11 cellular contexts compared by ENCODE assay signal in genomic region chr11:31655483-31655882, GRCh38.
DNase-seq lines count a peak whose midpoint lies in the region; ATAC-seq, FAIRE-seq and TF ChIP-seq lines count a peak whose summit lies in the region.
"Had no signal": no experiment of that assay in that cellular context is flagged by ENCODE, and none has a peak within 500 bp of the region (broad histone marks: within the 10 kb centered on the region; RNA-seq: fewer than 3 reads in every experiment).

No MANE protein-coding gene starts in this region.

- no peak overlapping the region for H3K4me3 ChIP-seq in AG04449 (ENCODE audit: low read depth, low read length)

- H3K27me3 Mint-ChIP-seq in T-helper 17 cell = no peaks in the 10 kb centered on the region

- POLR2A ChIA-PET in AG04449 (lab: Yijun Ruan, JAX) = interaction anchor here (0.9 kb wide), 1 partner anchor 14 kb away, joined by 3 read pairs; no protein-coding TSS in a partner anchor

- no peak overlapping the region for H3K4me3 Mint-ChIP-seq in T-helper 17 cell

- no peak for FAIRE-seq in D721Med (lab: Jason Lieb, UNC)

- H3K36me3 Mint-ChIP-seq in T-helper 17 cell (ENCODE audit: low read depth) = peaks cover 6% of the 10 kb centered on the region

- TF ChIP-seq CTCF in AG04449 (IDR thresholded peaks at IDR 0.05; ENCODE audit: insufficient read depth, low read length, missing control alignments) = no peak
- TF ChIP-seq CTCF in D721Med (IDR thresholded peaks at IDR 0.05; ENCODE audit: insufficient read depth, missing control alignments) = no peak

- no peak for ATAC-seq in T-helper 17 cell
- no peak for ATAC-seq in HG03469 (IDR thresholded peaks at IDR 0.05; ENCODE audit: unreplicated experiment)

- H3K9me3 ChIP-seq in T-helper 17 cell (ENCODE audit: control insufficient read depth, low read length, poor library complexity, severe bottlenecking) = no peaks in the 10 kb centered on the region

- DNase-seq in AG04449 (ENCODE audit: low read depth, low spot score) = peak; percentile 65
- peak; percentile 84 for DNase-seq in HS-27A (ENCODE audit: low read depth)
- DNase-seq in amniotic epithelial cell (ENCODE audit: low read depth) = peak; percentile 84
- DNase-seq in islet precursor cell = peak; percentile 54
- no peak for DNase-seq in T-helper 17 cell
- DNase-seq in mesenteric fat pad (ENCODE audit: low spot score) = no peak
- DNase-seq in D721Med (ENCODE audit: insufficient read length, low spot score) = no peak
- DNase-seq: activated CD4-positive, alpha-beta T cell treated with anti-CD3 and anti-CD28 coated beads, Interleukin-2, amount 50 U/mL, for 48 hours; activated naive CD4-positive, alpha-beta T cell treated with Interleukin-2 at 50 U/mL for 16 hours; effector CD4-positive, alpha-beta T cell had no signal

- H3K4me1 Mint-ChIP-seq in T-helper 17 cell = no peaks in the 10 kb centered on the region

- CTCF ChIA-PET in AG04449 (lab: Yijun Ruan, JAX) = no interaction called here

- H3K27ac Mint-ChIP-seq in T-helper 17 cell = no peak overlapping the region

Comparison
In these comparisons a context has a peak if more than half of its experiments do, and no peak if none do; other contexts are left out.
1. DNase-seq: peak in AG04449 (single experiment), HS-27A (single experiment), amniotic epithelial cell (single experiment) and islet precursor cell (single experiment); none in T-helper 17 cell (0 of 3), mesenteric fat pad (single experiment) and D721Med (single experiment).